10 cellular contexts compared by ENCODE assay signal in genomic region chr1:1495461-1495975, GRCh38. TPM values are rescaled to one million over a fixed set of nuclear protein-coding genes. Genes with fewer than 3 reads are reported as not detected.
DNase-seq lines count a peak whose midpoint lies in the region; ATAC-seq and TF ChIP-seq lines count a peak whose summit lies in the region.
"Not testable (repeated sequence)": the region's sequence is repeated elsewhere in the genome, so short reads cannot be mapped to it uniquely, and the experiment has no call there.
"Had no signal": no experiment of that assay in that cellular context is flagged by ENCODE, and none has a peak within 500 bp of the region (broad histone marks: within the 10 kb centered on the region; RNA-seq: fewer than 3 reads in every experiment).

No MANE protein-coding gene starts in this region.

- H3K36me3 Mint-ChIP-seq in activated naive CD8-positive, alpha-beta T cell treated with anti-CD3 and anti-CD28 coated beads, Interleukin-2, amount 50 U/mL, for 24 hours (ENCODE audit: low read depth): peaks cover 32% of the 10 kb centered on the region
- peaks cover 48% of the 10 kb centered on the region for H3K36me3 Mint-ChIP-seq in stimulated activated memory B cell treated with anti-CD40 and anti-IgM and Interleukin-4, amounts not matched to agents 10 μg/mL and 1 μg/mL and 100 μg/mL, for 72 hours

- H3K4me1 ChIP-seq in RWPE2 (ENCODE audit: insufficient read depth, poor library complexity, severe bottlenecking); aorta (ENCODE audit: control insufficient read depth in 1 of 2, insufficient read depth in 2 of 2, low read length in 2 of 2): not testable (repeated sequence)

- not testable (repeated sequence) for H3K27ac ChIP-seq in RWPE2 (ENCODE audit: poor library complexity, severe bottlenecking); aorta (ENCODE audit: low read depth in 1 of 2, low read length in 2 of 2)

- not testable (repeated sequence) for H3K27me3 ChIP-seq in RWPE2 (ENCODE audit: insufficient read depth, poor library complexity, severe bottlenecking); aorta (ENCODE audit: control insufficient read depth in 1 of 2, insufficient read depth in 2 of 2, low read length in 1 of 2)

- H3K4me3 ChIP-seq in RWPE2 (ENCODE audit: severe bottlenecking); aorta (ENCODE audit: low read length in 2 of 2): not testable (repeated sequence)

- intact Hi-C loops in Right ventricle myocardium superior (cut with DNase I); aorta (cut with DNase I): not testable (repeated sequence)

- H3K9me3 ChIP-seq in RWPE2 (ENCODE audit: severe bottlenecking); aorta (ENCODE audit: control insufficient read depth, low read length): not testable (repeated sequence)

- H3K27ac Mint-ChIP-seq in activated naive CD8-positive, alpha-beta T cell treated with anti-CD3 and anti-CD28 coated beads, Interleukin-2, amount 50 U/mL, for 24 hours; stimulated activated memory B cell treated with anti-CD40 and anti-IgM and Interleukin-4, amounts not matched to agents 10 μg/mL and 1 μg/mL and 100 μg/mL, for 72 hours: not testable (repeated sequence)

- 90 to 92% methylated on average over 12 to 18 of the region's 18 CpGs for WGBS in aorta, 2 donors

- H3K36me3 ChIP-seq in RWPE2 (ENCODE audit: low read depth): peaks cover 33% of the 10 kb centered on the region
- H3K36me3 ChIP-seq in aorta (ENCODE audit: control insufficient read depth in 1 of 2, insufficient read depth in 2 of 2, low read length in 1 of 2): not testable (repeated sequence)

- ATAC-seq in RWPE2 (ENCODE audit: low read depth) (peak; percentile 6; the same call in 1 of the 3 replicates), Right ventricle myocardium superior (ENCODE audit: poor library complexity) (peak; percentile 29), omental fat pad (ENCODE audit: low FRiP score) (peak; percentile 52), aorta (ENCODE audit: low FRiP score) (peak; percentile 55)
- peak; percentile 8 for ATAC-seq in activated naive CD8-positive, alpha-beta T cell treated with anti-CD3 and anti-CD28 coated beads, Interleukin-2, amount 50 U/mL, for 24 hours
- peak; percentile 17 for ATAC-seq in stimulated activated memory B cell treated with anti-CD40 and anti-IgM and Interleukin-4, amounts not matched to agents 10 μg/mL and 1 μg/mL and 100 μg/mL, for 72 hours

- DNase-seq in GM13977 (ENCODE audit: low spot score): peak; percentile 17
- not testable (repeated sequence) for DNase-seq in RWPE2 (ENCODE audit: low spot score); activated naive CD8-positive, alpha-beta T cell treated with anti-CD3 and anti-CD28 coated beads, Interleukin-2, amount 50 U/mL, for 24 hours; Right ventricle myocardium superior; omental fat pad (ENCODE audit: low spot score); aorta
- peak; percentile 18 for DNase-seq in iPS-NIHi11 (ENCODE audit: low spot score)

- H3K27me3 Mint-ChIP-seq in activated naive CD8-positive, alpha-beta T cell treated with anti-CD3 and anti-CD28 coated beads, Interleukin-2, amount 50 U/mL, for 24 hours; stimulated activated memory B cell treated with anti-CD40 and anti-IgM and Interleukin-4, amounts not matched to agents 10 μg/mL and 1 μg/mL and 100 μg/mL, for 72 hours: not testable (repeated sequence)

- in situ Hi-C loops in GM13977 (cut with MboI; ENCODE audit: low pct_unique_long_range_greater_than_20kb, low sequenced_read_pairs, unreplicated experiment): not testable (repeated sequence)

- TF ChIP-seq CTCF in GM13977 (IDR thresholded peaks at IDR 0.05; ENCODE audit: extremely low read depth, insufficient read depth, missing control alignments); RWPE2 (IDR thresholded peaks at IDR 0.05; ENCODE audit: poor library complexity, severe bottlenecking); omental fat pad (IDR thresholded peaks at IDR 0.05): not testable (repeated sequence)

- not testable (repeated sequence) for H3K4me1 Mint-ChIP-seq in activated naive CD8-positive, alpha-beta T cell treated with anti-CD3 and anti-CD28 coated beads, Interleukin-2, amount 50 U/mL, for 24 hours; stimulated activated memory B cell treated with anti-CD40 and anti-IgM and Interleukin-4, amounts not matched to agents 10 μg/mL and 1 μg/mL and 100 μg/mL, for 72 hours

- H3K4me3 Mint-ChIP-seq in activated naive CD8-positive, alpha-beta T cell treated with anti-CD3 and anti-CD28 coated beads, Interleukin-2, amount 50 U/mL, for 24 hours; stimulated activated memory B cell treated with anti-CD40 and anti-IgM and Interleukin-4, amounts not matched to agents 10 μg/mL and 1 μg/mL and 100 μg/mL, for 72 hours: not testable (repeated sequence)

- H3K9me3 Mint-ChIP-seq in activated naive CD8-positive, alpha-beta T cell treated with anti-CD3 and anti-CD28 coated beads, Interleukin-2, amount 50 U/mL, for 24 hours; stimulated activated memory B cell treated with anti-CD40 and anti-IgM and Interleukin-4, amounts not matched to agents 10 μg/mL and 1 μg/mL and 100 μg/mL, for 72 hours: not testable (repeated sequence)

RNA-seq across cellular contexts. Expression of gene ATAD3A, which starts 16.4 kb away (rescaled TPM):
- total RNA-seq in Right ventricle myocardium superior (18.5 TPM), omental fat pad (10 to 100 TPM; 17.3 to 38.5 (median 20.7) TPM), aorta (10 to 100 TPM; 11.9 to 13.2 TPM)
- 10 to 100 TPM in 1 of 2 donors, 1 to 10 TPM in 1; 8.3 to 20.2 TPM for polyA plus RNA-seq in aorta

RNA-seq across cellular contexts. Expression of gene ATAD3B, which starts 24.0 kb away (rescaled TPM):
- total RNA-seq in Right ventricle myocardium superior (7.9 TPM), omental fat pad (10 to 100 TPM; 11.0 to 91.6 (median 16.5) TPM), aorta (10 to 100 TPM in 1 of 2 donors, 1 to 10 TPM in 1; 8.1 to 21.5 TPM)
- 10 to 100 TPM in 1 of 2 donors, 1 to 10 TPM in 1; 6.1 to 44.8 TPM for polyA plus RNA-seq in aorta

RNA-seq across cellular contexts. Expression of gene TMEM240, which starts 44.9 kb away (rescaled TPM):
- 7.5 TPM for total RNA-seq in Right ventricle myocardium superior
- total RNA-seq in omental fat pad: 1 to 10 TPM; 2.6 to 3.5 (median 3.1) TPM
- total RNA-seq in aorta: 1 to 10 TPM; 6.2 to 7.8 TPM
- 10 to 100 TPM in 1 of 2 donors, 1 to 10 TPM in 1; 1.1 to 15.1 TPM for polyA plus RNA-seq in aorta
- polyA plus RNA-seq: CD4-positive, alpha-beta memory T cell had no signal

RNA-seq across cellular contexts. Expression of gene ATAD3C, which starts 46.0 kb away (rescaled TPM):
- total RNA-seq in Right ventricle myocardium superior (0.94 TPM), omental fat pad (1 to 10 TPM in 2 of 4 donors, under 1 TPM in 1, not detected in 1; 0.69 to 3.5 (median 2.4) TPM), aorta (1 to 10 TPM in 1 of 2 donors, under 1 TPM in 1; 0.42 to 5.5 TPM)
- under 1 TPM in 1 of 2 donors, not detected in 1; 0.08 TPM for polyA plus RNA-seq in aorta
- polyA plus RNA-seq: A549 had no signal
